Comparison of ENCODE assay signal across 20 cellular contexts in the genomic region with DNA sequence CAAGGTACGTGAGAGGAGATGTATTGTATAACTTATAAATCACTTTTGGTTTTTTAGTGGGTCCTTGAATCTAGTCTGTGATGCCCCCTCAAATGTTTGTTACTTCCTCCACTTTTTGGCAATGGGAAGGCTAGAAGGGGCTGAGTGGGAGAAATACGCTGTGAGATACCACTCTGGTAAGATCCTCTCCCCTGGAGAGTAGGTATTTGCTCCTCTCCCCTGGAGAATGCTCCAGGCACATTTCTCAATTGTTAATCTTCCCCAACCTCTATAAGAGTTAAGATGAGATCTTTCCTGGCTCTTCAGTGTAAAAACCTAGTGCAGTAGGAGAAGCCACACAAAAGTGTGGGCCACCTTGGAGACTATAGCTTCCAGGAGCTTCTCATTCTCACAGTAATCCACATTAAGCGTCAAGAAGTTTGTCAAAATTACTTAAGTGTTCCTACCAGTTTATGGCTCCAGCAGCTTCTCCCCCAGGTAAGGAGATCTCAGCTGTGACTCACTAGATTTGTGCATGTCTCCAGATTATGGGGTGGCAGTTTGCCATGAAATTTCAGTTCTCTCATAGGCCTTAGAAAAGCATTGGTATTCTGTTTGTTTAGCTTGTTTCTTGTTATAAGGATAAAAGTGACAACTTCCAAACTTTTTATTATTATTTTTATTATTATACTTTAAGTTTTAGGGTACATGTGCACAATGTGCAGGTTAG.
"Had no signal": no experiment of that assay in that cellular context is flagged by ENCODE, and none has a peak within 500 bp of the region (broad histone marks: within the 10 kb centered on the region; RNA-seq: fewer than 3 reads in every experiment).

No MANE protein-coding gene starts in this region.

- H3K36me3 ChIP-seq: left ventricle myocardium inferior, right atrium auricular region, tibial artery, uterus had no signal

- H3K9me3 ChIP-seq: right atrium auricular region, tibial artery, uterus had no signal

- H3K4me3 ChIP-seq: left ventricle myocardium inferior, right atrium auricular region, tibial artery, uterus had no signal

- H3K27ac ChIP-seq: left ventricle myocardium inferior, right atrium auricular region, tibial artery, uterus had no signal

- H3K27me3 ChIP-seq: right atrium auricular region, tibial artery had no signal

- H3K36me3 Mint-ChIP-seq: activated naive CD4-positive, alpha-beta T cell treated with anti-CD3 and anti-CD28 coated beads, Interleukin-2, amount 50 U/mL, for 72 hours; brain; stimulated activated naive B cell treated with anti-CD40 and anti-IgM and Interleukin-4, amounts not matched to agents 10 μg/mL and 1 μg/mL and 100 μg/mL, for 72 hours had no signal

- DNase-seq: activated CD4-positive, alpha-beta memory T cell treated with anti-CD3 and anti-CD28 coated beads, Interleukin-2, amount 10 ng/mL, durations not matched to agents 7 days and 5 days; activated CD4-positive, alpha-beta T cell treated with anti-CD3 and anti-CD28 coated beads for 4 hours; activated gamma-delta T cell; activated T-cell treated with anti-CD3 and anti-CD28 coated beads, Interleukin-2, amount 50 U/mL, for 4 hours; amniotic stem cell; dermis blood vessel endothelial cell; effector memory CD8-positive, alpha-beta T cell; erythroblast; left ventricle myocardium inferior; mesenchymal stem cell; posterior cingulate gyrus; stimulated activated CD4-positive, alpha-beta T cell treated with anti-CD3 and anti-CD28 coated beads, Interleukin-15, amount 100 ng/mL, for 24 hours; stimulated activated CD4-positive, alpha-beta T cell treated with anti-CD3 and anti-CD28 coated beads, Interleukin-4, amount 100 ng/mL, for 1 hour; stimulated activated naive B cell treated with anti-CD40 and anti-IgM and Interleukin-4, amounts not matched to agents 10 μg/mL and 1 μg/mL and 100 μg/mL, for 72 hours; tibial artery; uterus had no signal

- H3K4me3 Mint-ChIP-seq: activated CD4-positive, alpha-beta memory T cell treated with anti-CD3 and anti-CD28 coated beads, Interleukin-2, amount 10 ng/mL, durations not matched to agents 7 days and 5 days; activated T-cell treated with anti-CD3 and anti-CD28 coated beads, Interleukin-2, amount 50 U/mL, for 4 hours; brain; effector memory CD8-positive, alpha-beta T cell; natural killer cell treated with Interleukin-12 subunit alpha and Interleukin-12 subunit beta and Interleukin-15 and Interleukin-18, amount 100 ng/mL, for 72 hours; stimulated activated naive B cell treated with anti-CD40 and anti-IgM and Interleukin-4, amounts not matched to agents 10 μg/mL and 1 μg/mL and 100 μg/mL, for 72 hours had no signal

- H3K9me3 Mint-ChIP-seq: activated CD4-positive, alpha-beta memory T cell treated with anti-CD3 and anti-CD28 coated beads, Interleukin-2, amount 10 ng/mL, durations not matched to agents 7 days and 5 days; stimulated activated naive B cell treated with anti-CD40 and anti-IgM and Interleukin-4, amounts not matched to agents 10 μg/mL and 1 μg/mL and 100 μg/mL, for 72 hours had no signal

- H3K27me3 Mint-ChIP-seq: activated CD4-positive, alpha-beta memory T cell treated with anti-CD3 and anti-CD28 coated beads, Interleukin-2, amount 10 ng/mL, durations not matched to agents 7 days and 5 days; brain; effector memory CD8-positive, alpha-beta T cell; natural killer cell treated with Interleukin-12 subunit alpha and Interleukin-12 subunit beta and Interleukin-15 and Interleukin-18, amount 100 ng/mL, for 72 hours; stimulated activated naive B cell treated with anti-CD40 and anti-IgM and Interleukin-4, amounts not matched to agents 10 μg/mL and 1 μg/mL and 100 μg/mL, for 72 hours had no signal

- H3K4me1 ChIP-seq: left ventricle myocardium inferior, right atrium auricular region, tibial artery, uterus had no signal

- H3K4me1 Mint-ChIP-seq: activated CD4-positive, alpha-beta memory T cell treated with anti-CD3 and anti-CD28 coated beads, Interleukin-2, amount 10 ng/mL, durations not matched to agents 7 days and 5 days; brain; stimulated activated naive B cell treated with anti-CD40 and anti-IgM and Interleukin-4, amounts not matched to agents 10 μg/mL and 1 μg/mL and 100 μg/mL, for 72 hours had no signal

- H3K27ac Mint-ChIP-seq: activated CD4-positive, alpha-beta memory T cell treated with anti-CD3 and anti-CD28 coated beads, Interleukin-2, amount 10 ng/mL, durations not matched to agents 7 days and 5 days; activated naive CD4-positive, alpha-beta T cell treated with anti-CD3 and anti-CD28 coated beads, Interleukin-2, amount 50 U/mL, for 72 hours; brain; effector memory CD8-positive, alpha-beta T cell; natural killer cell treated with Interleukin-12 subunit alpha and Interleukin-12 subunit beta and Interleukin-15 and Interleukin-18, amount 100 ng/mL, for 72 hours; stimulated activated naive B cell treated with anti-CD40 and anti-IgM and Interleukin-4, amounts not matched to agents 10 μg/mL and 1 μg/mL and 100 μg/mL, for 72 hours had no signal

- ATAC-seq: activated naive CD4-positive, alpha-beta T cell treated with anti-CD3 and anti-CD28 coated beads, Interleukin-2, amount 50 U/mL, for 72 hours; activated T-cell treated with anti-CD3 and anti-CD28 coated beads, Interleukin-2, amount 50 U/mL, for 4 hours; effector memory CD8-positive, alpha-beta T cell; natural killer cell treated with Interleukin-12 subunit alpha and Interleukin-12 subunit beta and Interleukin-15 and Interleukin-18, amount 100 ng/mL, for 72 hours; stimulated activated naive B cell treated with anti-CD40 and anti-IgM and Interleukin-4, amounts not matched to agents 10 μg/mL and 1 μg/mL and 100 μg/mL, for 72 hours had no signal
